20 cellular contexts compared by ENCODE assay signal in genomic region chr22:22834204-22834603, GRCh38. TPM values are rescaled to one million over a fixed set of nuclear protein-coding genes. Genes with fewer than 3 reads are reported as not detected.
DNase-seq lines count a peak whose midpoint lies in the region; ATAC-seq and TF ChIP-seq lines count a peak whose summit lies in the region.
"Had no signal": no experiment of that assay in that cellular context is flagged by ENCODE, and none has a peak within 500 bp of the region (broad histone marks: within the 10 kb centered on the region; RNA-seq: fewer than 3 reads in every experiment).

No MANE protein-coding gene starts in this region.

- peaks cover 14% of the 10 kb centered on the region; the same call in 1 of the 2 replicates for H3K27me3 ChIP-seq in H9 (ENCODE audit: insufficient read depth, low read length)
- H3K27me3 ChIP-seq: BLaER1 had no signal

- no peaks in the 10 kb centered on the region for H3K27me3 Mint-ChIP-seq in natural killer cell (ENCODE audit: low read depth in 2 of 2)
- H3K27me3 Mint-ChIP-seq in natural killer cell treated with Interleukin-12 subunit alpha and Interleukin-12 subunit beta and Interleukin-15 and Interleukin-18, amount 100 ng/mL, for 72 hours: no peaks in the 10 kb centered on the region
- peaks cover 97% of the 10 kb centered on the region for H3K27me3 Mint-ChIP-seq in H9 (ENCODE audit: low read depth)
- H3K27me3 Mint-ChIP-seq in dendritic cell treated with granulocyte-macrophage colony-stimulating factor and Interleukin-4, amounts not matched to agents 40 ng/mL and 50 ng/mL, for 4 days: no peaks in the 10 kb centered on the region
- H3K27me3 Mint-ChIP-seq: CD4-positive, alpha-beta memory T cell had no signal

- H2BK15ac ChIP-seq in H9 (ENCODE audit: low read depth, low read length): no peak overlapping the region

- H3K4me1 Mint-ChIP-seq in natural killer cell: peaks cover 33 to 43% of the 10 kb centered on the region in 2 donors
- peaks cover 28 to 33% of the 10 kb centered on the region in 2 donors for H3K4me1 Mint-ChIP-seq in natural killer cell treated with Interleukin-12 subunit alpha and Interleukin-12 subunit beta and Interleukin-15 and Interleukin-18, amount 100 ng/mL, for 72 hours (ENCODE audit: low read depth in 2 of 2)
- H3K4me1 Mint-ChIP-seq in H9: no peaks in the 10 kb centered on the region
- peaks cover 38% of the 10 kb centered on the region for H3K4me1 Mint-ChIP-seq in dendritic cell treated with granulocyte-macrophage colony-stimulating factor and Interleukin-4, amounts not matched to agents 40 ng/mL and 50 ng/mL, for 4 days (ENCODE audit: low read depth)

- H2BK20ac ChIP-seq in H9 (ENCODE audit: low read depth, low read length, poor library complexity, severe bottlenecking): no peak overlapping the region

- H2AFZ ChIP-seq in H9 (ENCODE audit: low read length): no peak overlapping the region

- H3K23ac ChIP-seq in H9 (ENCODE audit: insufficient read length, low read depth, low read length): no peak overlapping the region

- H3K4me2 ChIP-seq in H9 (ENCODE audit: insufficient read depth, insufficient read length, low read length): no peak overlapping the region
- H3K4me2 ChIP-seq: BLaER1 had no signal

- H3K4me3 Mint-ChIP-seq in natural killer cell (no peak overlapping the region), H9 (no peak overlapping the region)
- no peak overlapping the region for H3K4me3 Mint-ChIP-seq in natural killer cell treated with Interleukin-12 subunit alpha and Interleukin-12 subunit beta and Interleukin-15 and Interleukin-18, amount 100 ng/mL, for 72 hours
- no peak overlapping the region for H3K4me3 Mint-ChIP-seq in dendritic cell treated with granulocyte-macrophage colony-stimulating factor and Interleukin-4, amounts not matched to agents 40 ng/mL and 50 ng/mL, for 4 days
- H3K4me3 Mint-ChIP-seq: CD14-positive monocyte; CD4-positive, alpha-beta memory T cell had no signal

- H3K9ac ChIP-seq in H9 (ENCODE audit: extremely low read depth, insufficient read length, low read length): no peak overlapping the region
- H3K9ac ChIP-seq: BLaER1 had no signal

- no peaks in the 10 kb centered on the region for H4K20me1 ChIP-seq in H9 (ENCODE audit: control insufficient read depth, insufficient read depth, insufficient read length)
- H4K20me1 ChIP-seq: BLaER1 had no signal

- TF ChIP-seq CTCF in natural killer cell (IDR thresholded peaks at IDR 0.05) (no peak), H9 (conservative IDR thresholded peaks at IDR 0.05) (no peak)

- no peak overlapping the region for H3T11ph ChIP-seq in H9 (ENCODE audit: low read length)

- no peak overlapping the region for H2BK5ac ChIP-seq in H9 (ENCODE audit: insufficient read length, low read length)

- H3K18ac ChIP-seq in H9 (ENCODE audit: insufficient read length, low read depth, low read length): no peak overlapping the region

- H3K4ac ChIP-seq in H9 (ENCODE audit: low read depth, low read length): no peak overlapping the region

- no peak overlapping the region for H4K5ac ChIP-seq in H9 (ENCODE audit: insufficient read length, low read depth, low read length)

- H3K4me1 ChIP-seq in H9 (ENCODE audit: insufficient read depth, low read length): no peaks in the 10 kb centered on the region
- H3K4me1 ChIP-seq: BE2C, Caco-2 had no signal

- H2BK120ac ChIP-seq in H9 (ENCODE audit: low read depth, low read length, poor library complexity, severe bottlenecking): peak overlapping the region; percentile 2

- H3K9me3 Mint-ChIP-seq in natural killer cell (peaks cover 4 to 6% of the 10 kb centered on the region in 2 donors), H9 (peaks cover 11 to 16% of the 10 kb centered on the region in 2 experiments; a peak in 4 of 5 replicates)
- no peaks in the 10 kb centered on the region for H3K9me3 Mint-ChIP-seq in natural killer cell treated with Interleukin-12 subunit alpha and Interleukin-12 subunit beta and Interleukin-15 and Interleukin-18, amount 100 ng/mL, for 72 hours
- H3K9me3 Mint-ChIP-seq in dendritic cell treated with granulocyte-macrophage colony-stimulating factor and Interleukin-4, amounts not matched to agents 40 ng/mL and 50 ng/mL, for 4 days: no peaks in the 10 kb centered on the region

- H3K79me2 ChIP-seq in H9 (ENCODE audit: insufficient read depth, low read length): no peaks in the 10 kb centered on the region

- no peak overlapping the region for H2BK12ac ChIP-seq in H9 (ENCODE audit: insufficient read length, low read depth, low read length)

- DNase-seq in natural killer cell (no peak), H9 (no peak), sciatic nerve (ENCODE audit: low spot score) (no peak), T-helper 2 cell (no peak), NCI-H226 (no peak)
- no peak for DNase-seq in natural killer cell treated with Interleukin-12 subunit alpha and Interleukin-12 subunit beta and Interleukin-15 and Interleukin-18, amount 100 ng/mL, for 72 hours (ENCODE audit: low spot score)
- DNase-seq: 8988T; ACHN; BE2C; C1 segment of cervical spinal cord; Caco-2; Calu3; CD4-positive, alpha-beta memory T cell; CD4-positive, CD25-positive, alpha-beta regulatory T cell; DMS79 treated with DMSO at 0.1 percent for 48 hours; GF-D8 had no signal

- no CpG with 5 or more reads among the region's 3 CpGs for WGBS in H9 (ENCODE audit: extremely low coverage, insufficient read length, low lambda C conversion rate)

- no peaks in the 10 kb centered on the region for H3K23me2 ChIP-seq in H9 (ENCODE audit: insufficient read length, low read depth, low read length, poor library complexity, severe bottlenecking)

- H3K27ac Mint-ChIP-seq in natural killer cell: peak overlapping the region; percentile 39 to 51
- H3K27ac Mint-ChIP-seq in natural killer cell treated with Interleukin-12 subunit alpha and Interleukin-12 subunit beta and Interleukin-15 and Interleukin-18, amount 100 ng/mL, for 72 hours: peak overlapping the region in 1 of 2 donors; percentile 58
- H3K27ac Mint-ChIP-seq in H9: no peak overlapping the region
- H3K27ac Mint-ChIP-seq in dendritic cell treated with granulocyte-macrophage colony-stimulating factor and Interleukin-4, amounts not matched to agents 40 ng/mL and 50 ng/mL, for 4 days: peak overlapping the region; percentile 17

- no peak overlapping the region for H3K14ac ChIP-seq in H9 (ENCODE audit: insufficient read depth, low read length)

- no peak overlapping the region for H3K27ac ChIP-seq in H9 (ENCODE audit: insufficient read length, low read depth, low read length)
- H3K27ac ChIP-seq: BLaER1 had no signal

- H3K56ac ChIP-seq in H9 (ENCODE audit: insufficient read length, low read depth, low read length): no peak overlapping the region

- no peaks in the 10 kb centered on the region for H3K79me1 ChIP-seq in H9 (ENCODE audit: insufficient read depth, low read depth, low read length, poor library complexity, severe bottlenecking)

- H3K36me3 Mint-ChIP-seq in natural killer cell (peaks cover 9% of the 10 kb centered on the region), H9 (ENCODE audit: insufficient read depth in 1 of 3, low read depth in 3 of 3) (no peaks in the 10 kb centered on the region)
- peaks cover 5% of the 10 kb centered on the region for H3K36me3 Mint-ChIP-seq in natural killer cell treated with Interleukin-12 subunit alpha and Interleukin-12 subunit beta and Interleukin-15 and Interleukin-18, amount 100 ng/mL, for 72 hours
- H3K36me3 Mint-ChIP-seq in dendritic cell treated with granulocyte-macrophage colony-stimulating factor and Interleukin-4, amounts not matched to agents 40 ng/mL and 50 ng/mL, for 4 days (ENCODE audit: low read depth): no peaks in the 10 kb centered on the region
- H3K36me3 Mint-ChIP-seq: CD14-positive monocyte; CD4-positive, alpha-beta memory T cell; CD4-positive, CD25-positive, alpha-beta regulatory T cell had no signal

- intact Hi-C loops in natural killer cell (cut with micrococcal nuclease): no loop called here
- intact Hi-C loops in dendritic cell treated with granulocyte-macrophage colony-stimulating factor and Interleukin-4, amounts not matched to agents 40 ng/mL and 50 ng/mL, for 4 days (cut with micrococcal nuclease): no loop called here
- intact Hi-C loops in sciatic nerve (cut with DNase I): no loop called here

- H4K8ac ChIP-seq in H9 (replicated peaks; ENCODE audit: insufficient read length, low read depth, low read length): no peak overlapping the region

- H4K91ac ChIP-seq in H9 (ENCODE audit: insufficient read length, low read depth, low read length): no peak overlapping the region

- ATAC-seq in natural killer cell (no peak), sciatic nerve (no peak)
- no peak for ATAC-seq in natural killer cell treated with Interleukin-12 subunit alpha and Interleukin-12 subunit beta and Interleukin-15 and Interleukin-18, amount 100 ng/mL, for 72 hours

- H2AK5ac ChIP-seq in H9 (ENCODE audit: insufficient read length, low read length): no peak overlapping the region

- H3K9me3 ChIP-seq in H9 (ENCODE audit: control insufficient read depth, low read depth, low read length): no peaks in the 10 kb centered on the region
- H3K9me3 ChIP-seq: BE2C had no signal

RNA-seq across cellular contexts. Expression of gene IGLL5, which starts 53.4 kb away (rescaled TPM):
- total RNA-seq in natural killer cell: 100 to 1,000 TPM in 1 of 3 donors, under 1 TPM in 2; 0.38 to 124 (median 0.93) TPM
- total RNA-seq in natural killer cell treated with Interleukin-12 subunit alpha and Interleukin-12 subunit beta and Interleukin-15 and Interleukin-18, amount 100 ng/mL, for 72 hours: 1 to 10 TPM in 1 of 2 donors, not detected in 1; 5.4 TPM
- not detected in 2 replicates for total RNA-seq in H9 (2021)
- 0.62 TPM for total RNA-seq in sciatic nerve
- total RNA-seq: A673; Caco-2; Calu3; CD4-positive, alpha-beta memory T cell had no signal

Comparison
In these comparisons a context has a peak if more than half of its experiments do, and no peak if none do; other contexts are left out.
1. H3K27ac Mint-ChIP-seq: peak in natural killer cell (2 of 2) and dendritic cell treated with granulocyte-macrophage colony-stimulating factor and Interleukin-4, amounts not matched to agents 40 ng/mL and 50 ng/mL, for 4 days (single experiment); none in H9 (0 of 3).